Comparison of ENCODE assay signal across 1 cellular context in the genomic region with DNA sequence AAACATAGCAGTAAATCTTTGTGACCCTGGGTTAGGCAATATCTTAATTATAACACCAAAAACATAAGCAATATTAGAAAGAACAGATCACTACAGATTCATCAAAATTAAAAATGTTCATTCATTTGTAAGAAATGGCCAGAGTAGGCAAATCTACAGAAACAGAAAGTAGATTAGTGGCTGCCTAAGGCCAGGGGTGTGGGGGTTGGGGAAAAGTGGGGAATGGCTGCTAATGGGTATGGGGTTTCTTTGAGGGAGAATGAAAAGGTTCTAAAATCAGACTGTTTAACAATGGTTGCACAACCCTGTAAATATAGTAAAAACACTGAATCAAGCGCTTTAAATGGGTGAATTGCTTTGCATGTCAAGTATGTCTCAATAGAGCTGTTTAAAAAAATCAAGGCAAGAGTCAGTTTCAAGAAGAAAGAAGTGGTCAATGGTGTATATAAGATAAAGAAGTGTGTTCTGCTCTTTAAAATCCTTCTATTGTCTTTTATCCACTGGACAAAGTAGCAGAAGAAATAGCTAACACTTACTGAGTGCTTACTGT.
TF ChIP-seq lines count a peak whose summit lies in the region.

No MANE protein-coding gene starts in this region.

TF ChIP-seq in SK-N-SH, 30 proteins besides CTCF, POLR2A, EP300 and RAD21:
- TF ChIP-seq GABPA (IDR thresholded peaks at IDR 0.05; ENCODE audit: low read depth) (no peak), RFX5 (IDR thresholded peaks at IDR 0.05; ENCODE audit: low read length) (no peak), ZBTB33 (IDR thresholded peaks at IDR 0.05; ENCODE audit: borderline replicate concordance, low read depth) (no peak)
TF ChIP-seq in SK-N-SH: peak in this region for 0.
